ENCODE assay signal across 1 cellular context in the genomic region with DNA sequence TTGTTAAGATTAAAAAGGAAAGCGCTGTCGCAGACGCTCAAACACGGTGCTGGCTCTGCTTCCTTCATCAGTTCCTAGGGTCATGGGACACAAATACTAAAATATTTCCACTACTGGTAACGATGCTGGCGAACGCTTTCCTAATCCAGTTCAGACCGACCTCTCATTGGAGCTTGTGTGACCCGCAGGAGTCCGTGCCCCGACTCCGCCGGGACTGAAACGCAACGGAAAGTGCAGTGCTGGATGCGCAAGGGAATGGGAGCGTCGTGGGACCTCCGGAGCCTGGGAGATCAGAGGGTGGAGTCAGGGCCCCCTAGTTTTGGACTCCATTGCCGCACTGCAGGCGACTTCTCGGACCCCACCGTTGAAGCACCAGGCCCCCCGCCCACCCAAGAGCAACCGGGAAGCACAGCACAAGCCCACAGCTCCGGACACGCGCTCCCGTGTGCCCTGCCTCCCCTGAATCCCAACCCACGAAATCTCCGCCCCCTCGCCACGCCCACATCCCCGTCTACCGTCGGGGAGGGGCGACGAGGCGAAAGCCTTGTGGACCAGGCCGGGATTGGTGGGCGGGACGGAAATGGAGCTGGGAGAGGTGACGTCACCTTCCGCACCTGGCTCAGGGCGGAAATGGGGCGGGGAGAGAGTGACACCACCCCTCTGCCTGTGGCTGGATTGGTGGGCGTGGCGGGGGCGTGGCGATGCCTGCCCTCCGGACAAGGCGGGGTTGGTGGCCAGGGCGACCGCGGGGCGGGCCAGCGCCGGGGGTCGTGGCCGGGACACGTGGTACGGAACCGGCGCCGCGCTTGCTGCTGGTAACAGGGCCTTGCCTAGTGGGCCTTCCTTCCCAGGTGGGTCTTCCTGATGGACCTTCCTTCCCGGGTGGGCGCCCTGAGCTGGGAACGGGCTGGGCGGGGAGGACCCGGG.
A peak's percentile ranks its signal among the peaks of the same experiment; 100 is the strongest.
TF ChIP-seq lines count a peak whose summit lies in the region.

A gene (plus strand): TSS at position 783 of the 927 bp plus-strand sequence. CDS start 3,611 bp downstream, outside the sequence.

TF ChIP-seq in HepG2, 621 proteins besides CTCF, POLR2A, EP300 and RAD21 (continued from another document and continues in another):
- TF ChIP-seq, protein P1, sequence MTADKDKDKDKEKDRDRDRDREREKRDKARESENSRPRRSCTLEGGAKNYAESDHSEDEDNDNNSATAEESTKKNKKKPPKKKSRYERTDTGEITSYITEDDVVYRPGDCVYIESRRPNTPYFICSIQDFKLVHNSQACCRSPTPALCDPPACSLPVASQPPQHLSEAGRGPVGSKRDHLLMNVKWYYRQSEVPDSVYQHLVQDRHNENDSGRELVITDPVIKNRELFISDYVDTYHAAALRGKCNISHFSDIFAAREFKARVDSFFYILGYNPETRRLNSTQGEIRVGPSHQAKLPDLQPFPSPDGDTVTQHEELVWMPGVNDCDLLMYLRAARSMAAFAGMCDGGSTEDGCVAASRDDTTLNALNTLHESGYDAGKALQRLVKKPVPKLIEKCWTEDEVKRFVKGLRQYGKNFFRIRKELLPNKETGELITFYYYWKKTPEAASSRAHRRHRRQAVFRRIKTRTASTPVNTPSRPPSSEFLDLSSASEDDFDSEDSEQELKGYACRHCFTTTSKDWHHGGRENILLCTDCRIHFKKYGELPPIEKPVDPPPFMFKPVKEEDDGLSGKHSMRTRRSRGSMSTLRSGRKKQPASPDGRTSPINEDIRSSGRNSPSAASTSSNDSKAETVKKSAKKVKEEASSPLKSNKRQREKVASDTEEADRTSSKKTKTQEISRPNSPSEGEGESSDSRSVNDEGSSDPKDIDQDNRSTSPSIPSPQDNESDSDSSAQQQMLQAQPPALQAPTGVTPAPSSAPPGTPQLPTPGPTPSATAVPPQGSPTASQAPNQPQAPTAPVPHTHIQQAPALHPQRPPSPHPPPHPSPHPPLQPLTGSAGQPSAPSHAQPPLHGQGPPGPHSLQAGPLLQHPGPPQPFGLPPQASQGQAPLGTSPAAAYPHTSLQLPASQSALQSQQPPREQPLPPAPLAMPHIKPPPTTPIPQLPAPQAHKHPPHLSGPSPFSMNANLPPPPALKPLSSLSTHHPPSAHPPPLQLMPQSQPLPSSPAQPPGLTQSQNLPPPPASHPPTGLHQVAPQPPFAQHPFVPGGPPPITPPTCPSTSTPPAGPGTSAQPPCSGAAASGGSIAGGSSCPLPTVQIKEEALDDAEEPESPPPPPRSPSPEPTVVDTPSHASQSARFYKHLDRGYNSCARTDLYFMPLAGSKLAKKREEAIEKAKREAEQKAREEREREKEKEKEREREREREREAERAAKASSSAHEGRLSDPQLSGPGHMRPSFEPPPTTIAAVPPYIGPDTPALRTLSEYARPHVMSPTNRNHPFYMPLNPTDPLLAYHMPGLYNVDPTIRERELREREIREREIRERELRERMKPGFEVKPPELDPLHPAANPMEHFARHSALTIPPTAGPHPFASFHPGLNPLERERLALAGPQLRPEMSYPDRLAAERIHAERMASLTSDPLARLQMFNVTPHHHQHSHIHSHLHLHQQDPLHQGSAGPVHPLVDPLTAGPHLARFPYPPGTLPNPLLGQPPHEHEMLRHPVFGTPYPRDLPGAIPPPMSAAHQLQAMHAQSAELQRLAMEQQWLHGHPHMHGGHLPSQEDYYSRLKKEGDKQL (CRISPR knock-in tag; IDR thresholded peaks at IDR 0.05; ENCODE audit: low read depth), result 0 out of 2 replicates have a peak, but pooled peaks have one; percentile 11
- TF ChIP-seq, protein P2, sequence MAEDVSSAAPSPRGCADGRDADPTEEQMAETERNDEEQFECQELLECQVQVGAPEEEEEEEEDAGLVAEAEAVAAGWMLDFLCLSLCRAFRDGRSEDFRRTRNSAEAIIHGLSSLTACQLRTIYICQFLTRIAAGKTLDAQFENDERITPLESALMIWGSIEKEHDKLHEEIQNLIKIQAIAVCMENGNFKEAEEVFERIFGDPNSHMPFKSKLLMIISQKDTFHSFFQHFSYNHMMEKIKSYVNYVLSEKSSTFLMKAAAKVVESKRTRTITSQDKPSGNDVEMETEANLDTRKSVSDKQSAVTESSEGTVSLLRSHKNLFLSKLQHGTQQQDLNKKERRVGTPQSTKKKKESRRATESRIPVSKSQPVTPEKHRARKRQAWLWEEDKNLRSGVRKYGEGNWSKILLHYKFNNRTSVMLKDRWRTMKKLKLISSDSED (CRISPR knock-in tag; IDR thresholded peaks at IDR 0.05), result no peak
- TF ChIP-seq HNRNPK (IDR thresholded peaks at IDR 0.05; ENCODE audit: low read depth, low read length, poor library complexity, severe bottlenecking), result peak; percentile 72
- TF ChIP-seq ZNF766 (CRISPR knock-in tag; IDR thresholded peaks at IDR 0.05; ENCODE audit: borderline replicate concordance), result peak; percentile 26; the same call in 1 of the 2 replicates
- TF ChIP-seq ZSCAN31 (CRISPR knock-in tag; IDR thresholded peaks at IDR 0.05; ENCODE audit: low read depth), result peak; percentile 77; the same call in 1 of the 2 replicates
- TF ChIP-seq DMAP1 (CRISPR knock-in tag; IDR thresholded peaks at IDR 0.05), result peak; percentile 96
- peak; percentile 74 for TF ChIP-seq ZNF501 (CRISPR knock-in tag; IDR thresholded peaks at IDR 0.05)
- no peak for TF ChIP-seq PPARG (CRISPR knock-in tag; conservative IDR thresholded peaks at IDR 0.05)
- no peak for TF ChIP-seq ZNF260 (CRISPR knock-in tag; IDR thresholded peaks at IDR 0.05; ENCODE audit: borderline replicate concordance, low read depth)
- TF ChIP-seq FOXA3 (CRISPR knock-in tag; IDR thresholded peaks at IDR 0.05), result no peak; the same call in 1 of the 2 replicates
- peak; percentile 93; the same call in 2 of the 3 replicates for TF ChIP-seq MXI1 (IDR thresholded peaks at IDR 0.05; ENCODE audit: borderline replicate concordance, low read depth, low read length)
- TF ChIP-seq ZNF674 (CRISPR knock-in tag; IDR thresholded peaks at IDR 0.05; ENCODE audit: low read depth), result no peak
- TF ChIP-seq AGO1 (IDR thresholded peaks at IDR 0.05; ENCODE audit: low read depth, low read length, poor library complexity, severe bottlenecking), result peak; percentile 3
- no peak for TF ChIP-seq ZFP37 (CRISPR knock-in tag; IDR thresholded peaks at IDR 0.05; ENCODE audit: borderline replicate concordance)
- TF ChIP-seq MYNN (CRISPR knock-in tag; IDR thresholded peaks at IDR 0.05; ENCODE audit: low read depth), result no peak
- no peak for TF ChIP-seq MAFK (conservative IDR thresholded peaks at IDR 0.05 in 1 of 2, IDR thresholded peaks at IDR 0.05 in 1 of 2; ENCODE audit: low read length in 2 of 2)
- no peak for TF ChIP-seq ZNF3 (CRISPR knock-in tag; IDR thresholded peaks at IDR 0.05)
- TF ChIP-seq, protein P3, sequence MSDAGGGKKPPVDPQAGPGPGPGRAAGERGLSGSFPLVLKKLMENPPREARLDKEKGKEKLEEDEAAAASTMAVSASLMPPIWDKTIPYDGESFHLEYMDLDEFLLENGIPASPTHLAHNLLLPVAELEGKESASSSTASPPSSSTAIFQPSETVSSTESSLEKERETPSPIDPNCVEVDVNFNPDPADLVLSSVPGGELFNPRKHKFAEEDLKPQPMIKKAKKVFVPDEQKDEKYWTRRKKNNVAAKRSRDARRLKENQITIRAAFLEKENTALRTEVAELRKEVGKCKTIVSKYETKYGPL (CRISPR knock-in tag; IDR thresholded peaks at IDR 0.05), result no peak
- no peak for TF ChIP-seq ZSCAN30 (CRISPR knock-in tag; IDR thresholded peaks at IDR 0.05)
- peak; percentile 50 for TF ChIP-seq IRF2 (CRISPR knock-in tag; IDR thresholded peaks at IDR 0.05)
- TF ChIP-seq SP2 (CRISPR knock-in tag; IDR thresholded peaks at IDR 0.05), result peak; percentile 85
- TF ChIP-seq IKZF1 (IDR thresholded peaks at IDR 0.05), result no peak
- TF ChIP-seq, protein P4, sequence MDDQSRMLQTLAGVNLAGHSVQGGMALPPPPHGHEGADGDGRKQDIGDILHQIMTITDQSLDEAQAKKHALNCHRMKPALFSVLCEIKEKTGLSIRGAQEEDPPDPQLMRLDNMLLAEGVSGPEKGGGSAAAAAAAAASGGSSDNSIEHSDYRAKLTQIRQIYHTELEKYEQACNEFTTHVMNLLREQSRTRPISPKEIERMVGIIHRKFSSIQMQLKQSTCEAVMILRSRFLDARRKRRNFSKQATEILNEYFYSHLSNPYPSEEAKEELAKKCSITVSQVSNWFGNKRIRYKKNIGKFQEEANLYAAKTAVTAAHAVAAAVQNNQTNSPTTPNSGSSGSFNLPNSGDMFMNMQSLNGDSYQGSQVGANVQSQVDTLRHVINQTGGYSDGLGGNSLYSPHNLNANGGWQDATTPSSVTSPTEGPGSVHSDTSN (CRISPR knock-in tag; IDR thresholded peaks at IDR 0.05; ENCODE audit: borderline replicate concordance), result no peak
- peak; percentile 73; the same call in 1 of the 2 replicates for TF ChIP-seq ZBTB1 (CRISPR knock-in tag; IDR thresholded peaks at IDR 0.05; ENCODE audit: borderline replicate concordance)
- TF ChIP-seq HDAC1 (CRISPR knock-in tag; IDR thresholded peaks at IDR 0.05), result peak; percentile 97
- TF ChIP-seq SETDB1 (CRISPR knock-in tag; IDR thresholded peaks at IDR 0.05; ENCODE audit: borderline replicate concordance), result no peak
- no peak for TF ChIP-seq CBX5 (CRISPR knock-in tag; IDR thresholded peaks at IDR 0.05; ENCODE audit: borderline replicate concordance)
- TF ChIP-seq, protein P5, sequence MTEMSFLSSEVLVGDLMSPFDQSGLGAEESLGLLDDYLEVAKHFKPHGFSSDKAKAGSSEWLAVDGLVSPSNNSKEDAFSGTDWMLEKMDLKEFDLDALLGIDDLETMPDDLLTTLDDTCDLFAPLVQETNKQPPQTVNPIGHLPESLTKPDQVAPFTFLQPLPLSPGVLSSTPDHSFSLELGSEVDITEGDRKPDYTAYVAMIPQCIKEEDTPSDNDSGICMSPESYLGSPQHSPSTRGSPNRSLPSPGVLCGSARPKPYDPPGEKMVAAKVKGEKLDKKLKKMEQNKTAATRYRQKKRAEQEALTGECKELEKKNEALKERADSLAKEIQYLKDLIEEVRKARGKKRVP (CRISPR knock-in tag; IDR thresholded peaks at IDR 0.05), result no peak; a peak in 1 of 4 replicates
- no peak for TF ChIP-seq RORA (CRISPR knock-in tag; IDR thresholded peaks at IDR 0.05)
- TF ChIP-seq NR1H2 (CRISPR knock-in tag; IDR thresholded peaks at IDR 0.05; ENCODE audit: borderline replicate concordance, low read depth), result no peak
- TF ChIP-seq FOXA1 (IDR thresholded peaks at IDR 0.05), result no peak
- TF ChIP-seq FOXA1 (CRISPR knock-in tag; IDR thresholded peaks at IDR 0.05), result peak; percentile 15; the same call in 1 of the 2 replicates
- no peak for TF ChIP-seq SRSF4 (IDR thresholded peaks at IDR 0.05; ENCODE audit: low read depth, low read length, poor library complexity, severe bottlenecking)
- no peak for TF ChIP-seq FLYWCH1 (CRISPR knock-in tag; IDR thresholded peaks at IDR 0.05)
- TF ChIP-seq KLF16 (CRISPR knock-in tag; IDR thresholded peaks at IDR 0.05), result peak in 1 of 2 experiments; percentile 38; a peak in 1 of 4 replicates
- TF ChIP-seq SNAPC2 (CRISPR knock-in tag; IDR thresholded peaks at IDR 0.05), result no peak
- TF ChIP-seq, protein P6, sequence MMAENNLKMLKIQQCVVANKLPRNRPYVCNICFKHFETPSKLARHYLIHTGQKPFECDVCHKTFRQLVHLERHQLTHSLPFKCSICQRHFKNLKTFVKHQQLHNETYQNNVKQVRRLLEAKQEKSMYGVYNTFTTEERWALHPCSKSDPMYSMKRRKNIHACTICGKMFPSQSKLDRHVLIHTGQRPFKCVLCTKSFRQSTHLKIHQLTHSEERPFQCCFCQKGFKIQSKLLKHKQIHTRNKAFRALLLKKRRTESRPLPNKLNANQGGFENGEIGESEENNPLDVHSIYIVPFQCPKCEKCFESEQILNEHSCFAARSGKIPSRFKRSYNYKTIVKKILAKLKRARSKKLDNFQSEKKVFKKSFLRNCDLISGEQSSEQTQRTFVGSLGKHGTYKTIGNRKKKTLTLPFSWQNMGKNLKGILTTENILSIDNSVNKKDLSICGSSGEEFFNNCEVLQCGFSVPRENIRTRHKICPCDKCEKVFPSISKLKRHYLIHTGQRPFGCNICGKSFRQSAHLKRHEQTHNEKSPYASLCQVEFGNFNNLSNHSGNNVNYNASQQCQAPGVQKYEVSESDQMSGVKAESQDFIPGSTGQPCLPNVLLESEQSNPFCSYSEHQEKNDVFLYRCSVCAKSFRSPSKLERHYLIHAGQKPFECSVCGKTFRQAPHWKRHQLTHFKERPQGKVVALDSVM (CRISPR knock-in tag; IDR thresholded peaks at IDR 0.05), result 0 out of 2 replicates have a peak, but pooled peaks have one; percentile 5
- TF ChIP-seq, protein P7, sequence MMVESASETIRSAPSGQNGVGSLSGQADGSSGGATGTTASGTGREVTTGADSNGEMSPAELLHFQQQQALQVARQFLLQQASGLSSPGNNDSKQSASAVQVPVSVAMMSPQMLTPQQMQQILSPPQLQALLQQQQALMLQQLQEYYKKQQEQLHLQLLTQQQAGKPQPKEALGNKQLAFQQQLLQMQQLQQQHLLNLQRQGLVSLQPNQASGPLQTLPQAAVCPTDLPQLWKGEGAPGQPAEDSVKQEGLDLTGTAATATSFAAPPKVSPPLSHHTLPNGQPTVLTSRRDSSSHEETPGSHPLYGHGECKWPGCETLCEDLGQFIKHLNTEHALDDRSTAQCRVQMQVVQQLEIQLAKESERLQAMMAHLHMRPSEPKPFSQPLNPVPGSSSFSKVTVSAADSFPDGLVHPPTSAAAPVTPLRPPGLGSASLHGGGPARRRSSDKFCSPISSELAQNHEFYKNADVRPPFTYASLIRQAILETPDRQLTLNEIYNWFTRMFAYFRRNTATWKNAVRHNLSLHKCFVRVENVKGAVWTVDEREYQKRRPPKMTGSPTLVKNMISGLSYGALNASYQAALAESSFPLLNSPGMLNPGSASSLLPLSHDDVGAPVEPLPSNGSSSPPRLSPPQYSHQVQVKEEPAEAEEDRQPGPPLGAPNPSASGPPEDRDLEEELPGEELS (CRISPR knock-in tag; IDR thresholded peaks at IDR 0.05), result peak; percentile 50
- TF ChIP-seq ZNF589 (CRISPR knock-in tag; conservative IDR thresholded peaks at IDR 0.05), result no peak
- no peak for TF ChIP-seq ZNF672 (CRISPR knock-in tag; IDR thresholded peaks at IDR 0.05)
- no peak for TF ChIP-seq HOXA9 (CRISPR knock-in tag; IDR thresholded peaks at IDR 0.05; ENCODE audit: borderline replicate concordance)
- TF ChIP-seq NKX3-1 (CRISPR knock-in tag; IDR thresholded peaks at IDR 0.05), result no peak
- no peak for TF ChIP-seq PHB2 (IDR thresholded peaks at IDR 0.05; ENCODE audit: partially characterized antibody)
- TF ChIP-seq KLF11 (CRISPR knock-in tag; IDR thresholded peaks at IDR 0.05), result peak; percentile 78; the same call in 1 of the 2 replicates
- no peak; the same call in 1 of the 2 replicates for TF ChIP-seq ARHGAP35 (CRISPR knock-in tag; IDR thresholded peaks at IDR 0.05; ENCODE audit: borderline replicate concordance)
- TF ChIP-seq, protein P8, sequence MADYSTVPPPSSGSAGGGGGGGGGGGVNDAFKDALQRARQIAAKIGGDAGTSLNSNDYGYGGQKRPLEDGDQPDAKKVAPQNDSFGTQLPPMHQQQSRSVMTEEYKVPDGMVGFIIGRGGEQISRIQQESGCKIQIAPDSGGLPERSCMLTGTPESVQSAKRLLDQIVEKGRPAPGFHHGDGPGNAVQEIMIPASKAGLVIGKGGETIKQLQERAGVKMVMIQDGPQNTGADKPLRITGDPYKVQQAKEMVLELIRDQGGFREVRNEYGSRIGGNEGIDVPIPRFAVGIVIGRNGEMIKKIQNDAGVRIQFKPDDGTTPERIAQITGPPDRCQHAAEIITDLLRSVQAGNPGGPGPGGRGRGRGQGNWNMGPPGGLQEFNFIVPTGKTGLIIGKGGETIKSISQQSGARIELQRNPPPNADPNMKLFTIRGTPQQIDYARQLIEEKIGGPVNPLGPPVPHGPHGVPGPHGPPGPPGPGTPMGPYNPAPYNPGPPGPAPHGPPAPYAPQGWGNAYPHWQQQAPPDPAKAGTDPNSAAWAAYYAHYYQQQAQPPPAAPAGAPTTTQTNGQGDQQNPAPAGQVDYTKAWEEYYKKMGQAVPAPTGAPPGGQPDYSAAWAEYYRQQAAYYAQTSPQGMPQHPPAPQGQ (CRISPR knock-in tag; IDR thresholded peaks at IDR 0.05; ENCODE audit: borderline replicate concordance), result no peak
- no peak for TF ChIP-seq ZNF350 (CRISPR knock-in tag; IDR thresholded peaks at IDR 0.05; ENCODE audit: borderline replicate concordance, low read depth)
